ENCODE assay signal across 8 cellular contexts in the genomic region with DNA sequence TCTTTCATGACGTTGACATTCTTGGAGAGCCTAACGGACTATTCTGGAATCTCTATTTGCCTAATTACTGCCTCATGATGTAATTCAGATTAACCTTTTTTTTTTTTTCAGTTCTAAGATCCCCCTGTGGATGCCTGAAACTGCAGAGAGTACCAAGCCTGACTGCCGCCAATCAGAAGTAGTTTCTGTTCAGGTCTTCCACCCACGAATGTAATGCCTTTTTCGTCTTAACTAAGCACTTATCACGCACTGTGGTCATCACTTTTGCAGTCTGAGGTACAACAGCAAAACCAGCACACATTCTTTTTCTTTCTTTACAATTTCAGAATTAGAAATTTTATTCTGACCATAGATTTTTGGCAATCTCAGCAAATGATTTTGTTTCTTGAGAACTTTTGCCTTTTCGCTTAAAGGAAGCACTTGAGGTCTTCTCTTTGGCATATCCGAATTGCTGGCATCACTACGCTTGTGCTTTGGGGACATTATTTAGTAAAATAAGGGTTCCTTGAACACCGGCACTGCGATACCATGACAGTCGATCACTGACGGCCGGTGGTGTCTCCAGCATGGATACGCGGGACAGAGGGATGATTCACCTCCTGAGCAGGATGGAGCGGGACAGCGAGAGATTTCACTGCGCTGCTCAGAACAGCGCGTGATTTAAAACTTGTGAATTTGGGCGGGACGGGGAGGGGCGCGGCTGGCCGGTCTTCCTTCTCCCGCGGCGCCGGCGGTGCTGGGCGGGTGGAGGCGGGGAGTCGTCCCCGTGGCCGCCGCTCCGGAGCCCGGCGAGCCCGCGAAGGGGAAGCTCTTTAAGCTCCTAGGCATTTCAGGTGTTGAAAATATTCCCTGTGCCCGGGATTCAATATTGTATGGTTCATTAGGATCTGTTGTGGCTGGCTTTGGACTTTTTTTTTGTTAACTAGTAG. TPM values are rescaled to one million over a fixed set of nuclear protein-coding genes. Genes with fewer than 3 reads are reported as not detected.
DNase-seq lines count a peak whose midpoint lies in the region; ATAC-seq and TF ChIP-seq lines count a peak whose summit lies in the region.

No MANE protein-coding gene starts in this region.

- H3K4me1 Mint-ChIP-seq in MCF 10A (ENCODE audit: insufficient read depth, unreplicated experiment), result peaks cover 13% of the 10 kb centered on the region
- peaks cover 51% of the 10 kb centered on the region for H3K4me1 Mint-ChIP-seq in stimulated activated memory B cell treated with anti-CD40 and anti-IgM and Interleukin-4, amounts not matched to agents 10 μg/mL and 1 μg/mL and 100 μg/mL, for 72 hours

- no peak for TF ChIP-seq CTCF in PC-9 (conservative IDR thresholded peaks at IDR 0.05)
- no peak for TF ChIP-seq CTCF in MCF 10A (IDR thresholded peaks at IDR 0.05; ENCODE audit: unreplicated experiment)
- TF ChIP-seq CTCF in kidney epithelial cell (IDR thresholded peaks at IDR 0.05; ENCODE audit: insufficient read depth, low read length, poor library complexity, severe bottlenecking), result no peak

- H3K4me3 Mint-ChIP-seq in MCF 10A (ENCODE audit: unreplicated experiment), result peak overlapping the region; percentile 70
- peak overlapping the region; percentile 89 for H3K4me3 Mint-ChIP-seq in stimulated activated memory B cell treated with anti-CD40 and anti-IgM and Interleukin-4, amounts not matched to agents 10 μg/mL and 1 μg/mL and 100 μg/mL, for 72 hours

- BruUV-seq in PC-9 (replicated peaks; lab: Mats Ljungman, UMichigan) (no TSS peak), MCF 10A (replicated peaks; lab: Mats Ljungman, UMichigan) (no TSS peak)

- H3K27ac ChIP-seq in PC-9, result no peak overlapping the region

- H3K4me1 ChIP-seq in PC-9 (replicated peaks; ENCODE audit: insufficient read depth), result no peaks in the 10 kb centered on the region

- 0 out of 2 replicates have a peak overlapping the region, but pooled peaks have one; percentile 31 for H3K4me2 ChIP-seq in PC-9

- H3K4me3 ChIP-seq in PC-9 (no peak overlapping the region), kidney epithelial cell (ENCODE audit: low read depth, low read length) (peak overlapping the region; percentile 29)

- H3K9me3 ChIP-seq in PC-9 (ENCODE audit: insufficient read depth, low read depth), result no peaks in the 10 kb centered on the region

- no peaks in the 10 kb centered on the region for H3K9me2 ChIP-seq in PC-9 (ENCODE audit: insufficient read depth)

- H3K36me3 Mint-ChIP-seq in MCF 10A (ENCODE audit: insufficient read depth, unreplicated experiment), result no peaks in the 10 kb centered on the region
- H3K36me3 Mint-ChIP-seq in stimulated activated memory B cell treated with anti-CD40 and anti-IgM and Interleukin-4, amounts not matched to agents 10 μg/mL and 1 μg/mL and 100 μg/mL, for 72 hours, result peaks cover 9% of the 10 kb centered on the region

- no peaks in the 10 kb centered on the region for H3K79me2 ChIP-seq in PC-9 (ENCODE audit: low read depth)

- H2AFZ ChIP-seq in PC-9, result no peak overlapping the region

- H4K20me1 ChIP-seq in PC-9 (ENCODE audit: insufficient read depth), result no peaks in the 10 kb centered on the region

- H3K9me3 Mint-ChIP-seq in MCF 10A (ENCODE audit: unreplicated experiment), result peaks cover 7% of the 10 kb centered on the region
- H3K9me3 Mint-ChIP-seq in stimulated activated memory B cell treated with anti-CD40 and anti-IgM and Interleukin-4, amounts not matched to agents 10 μg/mL and 1 μg/mL and 100 μg/mL, for 72 hours, result peaks cover 3% of the 10 kb centered on the region

- peak; percentile 86 for ATAC-seq in GM18868 (IDR thresholded peaks at IDR 0.05; ENCODE audit: unreplicated experiment)
- ATAC-seq in HG03039 (IDR thresholded peaks at IDR 0.05; ENCODE audit: unreplicated experiment), result peak; percentile 54
- ATAC-seq in stimulated activated memory B cell treated with anti-CD40 and anti-IgM and Interleukin-4, amounts not matched to agents 10 μg/mL and 1 μg/mL and 100 μg/mL, for 72 hours, result peak; percentile 90

- H3F3A ChIP-seq in PC-9 (ENCODE audit: insufficient read depth, low read depth), result no peaks in the 10 kb centered on the region

- H3K27me3 ChIP-seq in PC-9 (ENCODE audit: insufficient read depth, low read depth) (peaks cover 24% of the 10 kb centered on the region), kidney epithelial cell (ENCODE audit: control insufficient read depth, insufficient read depth, low read length) (peaks cover 3% of the 10 kb centered on the region)

- CTCF ChIA-PET in PC-9 (lab: Charles Lee) (no interaction called here), MCF 10A (lab: Yijun Ruan, JAX) (interaction anchor here (1.0 kb wide), 1 partner anchor 38 kb away, joined by 3 read pairs; no protein-coding TSS in a partner anchor)

- intact Hi-C loops in PC-9 (cut with micrococcal nuclease; ENCODE audit: unreplicated experiment) (no loop called here), MCF 10A (cut with micrococcal nuclease) (no loop called here)

- DNase-seq in Ammon's horn (ENCODE audit: low spot score) (peak; percentile 14), PC-9 (peak in 1 of 2 experiments; percentile 20), MCF 10A (ENCODE audit: unreplicated experiment) (peak; percentile 72), kidney epithelial cell (ENCODE audit: low read depth) (no peak), SKM-1 (lab: John Stamatoyannopoulos, UW; ENCODE audit: unreplicated experiment) (no peak)

- no peak overlapping the region for H3K27ac Mint-ChIP-seq in MCF 10A (ENCODE audit: low read depth, unreplicated experiment)
- peak overlapping the region; percentile 95 for H3K27ac Mint-ChIP-seq in stimulated activated memory B cell treated with anti-CD40 and anti-IgM and Interleukin-4, amounts not matched to agents 10 μg/mL and 1 μg/mL and 100 μg/mL, for 72 hours

- H3K27me3 Mint-ChIP-seq in MCF 10A (ENCODE audit: insufficient read depth, unreplicated experiment), result no peaks in the 10 kb centered on the region
- peaks cover 28% of the 10 kb centered on the region for H3K27me3 Mint-ChIP-seq in stimulated activated memory B cell treated with anti-CD40 and anti-IgM and Interleukin-4, amounts not matched to agents 10 μg/mL and 1 μg/mL and 100 μg/mL, for 72 hours

- H3K36me3 ChIP-seq in PC-9 (ENCODE audit: low read depth) (no peaks in the 10 kb centered on the region), kidney epithelial cell (ENCODE audit: control insufficient read depth, insufficient read depth, low read length) (no peaks in the 10 kb centered on the region)

- POLR2A ChIA-PET in PC-9 (lab: Charles Lee; ENCODE audit: unreplicated experiment), result no interaction called here
- POLR2A ChIA-PET in MCF 10A (lab: Yijun Ruan, JAX), result interaction anchor here (0.6 to 0.8 kb wide), 2 partner anchors 10 to 99 kb away, joined by 3 read pairs; no protein-coding TSS in a partner anchor

RNA-seq across cellular contexts. Expression of a gene that starts 32.0 kb away (rescaled TPM):
- total RNA-seq in PC-9 (2021) (not detected in 2 replicates), MCF 10A (2022) (not detected in 2 replicates), kidney epithelial cell (not detected in 2 replicates)

RNA-seq across cellular contexts. Expression of a gene that starts 38.8 kb away (rescaled TPM):
- total RNA-seq in PC-9 (2021) (not detected in 2 replicates), MCF 10A (2022) (not detected in 2 replicates), kidney epithelial cell (not detected in 2 replicates)

Comparison
In these comparisons a context has a peak if more than half of its experiments do, and no peak if none do; other contexts are left out.
1. DNase-seq: peak in Ammon's horn (single experiment) and MCF 10A (single experiment); none in kidney epithelial cell (single experiment) and SKM-1 (single experiment).
2. Peak in every context shown above with its lines, with median percentiles within 50 percentile points of each other: ATAC-seq.